1 cellular context compared by ENCODE assay signal in genomic region chr11:75476716-75477613, GRCh38.
TF ChIP-seq lines count a peak whose summit lies in the region.

No MANE protein-coding gene starts in this region.

TF ChIP-seq in H1, 55 proteins besides CTCF, POLR2A, EP300 and RAD21:
- no peak for TF ChIP-seq SUZ12 (IDR thresholded peaks at IDR 0.05; ENCODE audit: low read length)
- TF ChIP-seq KDM1A (IDR thresholded peaks at IDR 0.05; ENCODE audit: borderline replicate concordance, low read length): 0 out of 2 replicates have a peak, but pooled peaks have one; percentile 13
TF ChIP-seq in H1: peak in this region for 1.
